ENCODE assay signal across 25 cellular contexts in the genomic region with DNA sequence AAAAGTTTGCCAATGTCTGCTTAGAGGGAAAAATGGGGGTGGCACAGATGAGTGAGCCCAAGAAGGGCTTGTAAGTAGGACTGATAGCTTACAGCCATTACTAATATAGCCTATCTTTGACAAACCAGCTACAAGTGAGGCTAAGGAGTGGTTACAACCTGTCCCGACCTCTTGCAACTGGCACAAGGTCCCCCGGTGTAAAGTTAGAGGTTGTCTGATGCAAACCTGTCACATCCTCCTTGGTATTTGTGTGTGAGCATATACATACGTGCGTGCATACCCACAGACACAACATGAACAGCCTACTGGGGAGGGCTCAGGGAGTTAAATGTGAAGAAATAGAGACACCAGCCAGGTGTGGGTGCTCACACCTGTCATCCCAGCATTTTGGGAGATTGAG. TPM values are rescaled to one million over a fixed set of nuclear protein-coding genes. Genes with fewer than 3 reads are reported as not detected.
"Had no signal": no experiment of that assay in that cellular context is flagged by ENCODE, and none has a peak within 500 bp of the region (broad histone marks: within the 10 kb centered on the region; RNA-seq: fewer than 3 reads in every experiment).

No MANE protein-coding gene starts in this region.

- H3K27ac Mint-ChIP-seq: activated B cell treated with CpG ODN at 0.5 μM for 24 hours, naive B cell had no signal

- H3K4me1 ChIP-seq: ascending aorta, gastrocnemius medialis, right lobe of liver had no signal

- ATAC-seq: esophagus mucosa, gastrocnemius medialis, left ventricle myocardium superior, mucosa of descending colon, right lobe of liver had no signal

- H3K9me3 ChIP-seq: ascending aorta, gastrocnemius medialis, mucosa of descending colon, ovary, right lobe of liver had no signal

- H3K36me3 ChIP-seq: ascending aorta, gastrocnemius medialis, ovary, right lobe of liver had no signal

- H3K4me3 ChIP-seq: ascending aorta, gastrocnemius medialis, mucosa of descending colon, ovary, right lobe of liver, SK-N-MC had no signal

- H3K36me3 Mint-ChIP-seq: naive B cell had no signal

- FAIRE-seq: small intestine had no signal

- DNase-seq: activated B cell treated with CpG ODN at 0.5 μM for 24 hours; activated CD4-positive, alpha-beta T cell treated with anti-CD3 and anti-CD28 coated beads for 4 hours; activated CD8-positive, alpha-beta memory T cell treated with anti-CD3 and anti-CD28 coated beads for 24 hours; activated CD8-positive, alpha-beta memory T cell treated with anti-CD3 and anti-CD28 coated beads, Interleukin-2, amount 50 U/mL, for 48 hours; activated naive CD4-positive, alpha-beta T cell; cerebellar nuclear complex; cortex of kidney; effector CD4-positive, alpha-beta T cell; gastrocnemius medialis; head of caudate nucleus; mesenchymal stem cell; naive B cell; small intestine; stimulated activated CD4-positive, alpha-beta T cell treated with anti-CD3 and anti-CD28 coated beads, Interleukin-4, amount 100 ng/mL, for 1 hour; T-helper 1 cell; T-helper 9 cell had no signal

- H3K4me3 Mint-ChIP-seq: activated B cell treated with CpG ODN at 0.5 μM for 24 hours had no signal

- H3K27ac ChIP-seq: ascending aorta, gastrocnemius medialis, ovary, right lobe of liver, SK-N-MC had no signal

- H3K27me3 ChIP-seq: ascending aorta, ovary, right lobe of liver had no signal

RNA-seq across cellular contexts. Expression of gene CYP2W1, which starts 43.1 kb away (rescaled TPM):
- total RNA-seq: activated B cell treated with CpG ODN at 0.5 μM for 24 hours, ascending aorta, gastrocnemius medialis, kidney epithelial cell, left ventricle myocardium superior, pulmonary artery endothelial cell, right lobe of liver had no signal
